In the genomic region with DNA sequence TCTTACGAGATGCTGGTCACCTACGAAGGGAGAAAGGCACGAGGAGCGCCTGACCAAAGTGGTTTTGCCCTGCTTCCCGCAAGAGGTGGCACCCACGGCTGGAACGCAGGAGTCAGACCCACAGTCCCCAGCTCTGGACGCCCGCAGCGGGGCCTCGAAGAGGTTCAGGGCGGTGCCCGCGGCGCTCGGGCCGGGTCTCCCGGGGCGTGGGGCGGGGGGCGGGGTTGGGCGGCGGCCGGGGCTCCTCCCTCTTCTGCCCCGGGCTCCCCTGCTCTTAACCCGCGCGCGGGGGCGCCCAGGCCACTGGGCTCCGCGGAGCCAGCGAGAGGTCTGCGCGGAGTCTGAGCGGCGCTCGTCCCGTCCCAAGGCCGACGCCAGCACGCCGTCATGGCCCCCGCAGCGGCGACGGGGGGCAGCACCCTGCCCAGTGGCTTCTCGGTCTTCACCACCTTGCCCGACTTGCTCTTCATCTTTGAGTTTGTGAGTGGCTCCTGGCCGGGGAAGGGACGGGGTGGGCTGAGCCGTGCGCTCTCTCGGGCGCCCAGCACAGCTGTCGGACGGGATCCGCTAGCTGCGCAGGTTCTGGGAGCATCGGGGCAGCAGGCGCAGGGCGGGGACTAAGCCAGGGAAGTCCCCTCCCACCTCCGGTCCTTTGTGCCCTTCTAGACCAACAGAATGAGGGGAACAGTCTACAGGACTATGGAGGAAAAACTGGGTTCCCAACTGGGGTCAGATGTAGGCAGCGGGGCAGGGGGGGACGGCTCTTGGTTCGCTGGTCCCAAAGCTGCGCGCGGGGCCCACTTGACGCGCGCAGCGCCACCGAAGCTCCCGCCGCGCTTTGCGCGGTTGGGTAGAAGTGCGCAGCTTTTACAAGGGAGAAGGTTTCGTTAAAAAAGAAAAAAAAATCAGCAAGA, we compare ENCODE assay signal across 9 cellular contexts. TPM values are rescaled to one million over a fixed set of nuclear protein-coding genes. Genes with fewer than 3 reads are reported as not detected.
DNase-seq lines count a peak whose midpoint lies in the region; ATAC-seq and TF ChIP-seq lines count a peak whose summit lies in the region.
"Had no signal": no experiment of that assay in that cellular context is flagged by ENCODE, and none has a peak within 500 bp of the region (broad histone marks: within the 10 kb centered on the region; RNA-seq: fewer than 3 reads in every experiment).

MAL (plus strand) TSS at position 303 of the 914 bp plus-strand sequence; CDS start at position 388, 85 bp downstream.

- peak within 1 kb of the TSS; percentile 72 for H2AFZ ChIP-seq in DND-41 (ENCODE audit: low read depth, low read length)
- H2AFZ ChIP-seq in Loucy (ENCODE audit: low read length): peak within 1 kb of the TSS; percentile 57; the same call in 1 of the 2 replicates

- H3K27ac ChIP-seq in DND-41 (ENCODE audit: low read length): peak within 1 kb of the TSS; percentile 80
- H3K27ac ChIP-seq: neutrophil had no signal

- H3K4me1 ChIP-seq in DND-41 (ENCODE audit: insufficient read depth, low read length): peaks cover 72% of the 10 kb centered on the region
- peaks cover 2% of the 10 kb centered on the region for H3K4me1 ChIP-seq in Loucy (ENCODE audit: insufficient read depth, low read length, poor library complexity, severe bottlenecking)

- peak within 1 kb of the TSS; percentile 67 for H3K9ac ChIP-seq in DND-41 (ENCODE audit: low read depth, low read length)
- no peak within 1 kb of the TSS for H3K9ac ChIP-seq in Loucy (ENCODE audit: low read depth, low read length, poor library complexity, severe bottlenecking)

- ATAC-seq in DND-41 (ENCODE audit: insufficient read depth, low read depth): peak; percentile 73
- ATAC-seq in activated T-cell treated with anti-CD3 and anti-CD28 coated beads, Interleukin-2, amount 50 U/mL, for 4 hours: peak; percentile 70 to 71
- peak; percentile 49 to 64 for ATAC-seq in left cardiac atrium
- no peak for ATAC-seq in HG02623 (IDR thresholded peaks at IDR 0.05; ENCODE audit: unreplicated experiment)

- peak within 1 kb of the TSS; percentile 96 for H3K4me3 Mint-ChIP-seq in activated T-cell treated with anti-CD3 and anti-CD28 coated beads, Interleukin-2, amount 50 U/mL, for 4 hours

- no peaks in the 10 kb centered on the region for H3K9me2 ChIP-seq in Loucy (replicated peaks; ENCODE audit: low read depth, low read length)

- TF ChIP-seq CTCF in DND-41 (IDR thresholded peaks at IDR 0.05; ENCODE audit: borderline replicate concordance, extremely low read depth, low read length, poor library complexity, severe bottlenecking): no peak
- no peak for TF ChIP-seq CTCF in Loucy (conservative IDR thresholded peaks at IDR 0.05; ENCODE audit: low read length)

- H3K4me3 ChIP-seq in DND-41 (ENCODE audit: low read depth in 1 of 2, low read length in 2 of 2) (peak within 1 kb of the TSS; percentile 36 to 76; a peak in 3 of 4 replicates), Loucy (ENCODE audit: low read length, poor library complexity, severe bottlenecking) (no peak within 1 kb of the TSS)

- H3K27me3 Mint-ChIP-seq in activated T-cell treated with anti-CD3 and anti-CD28 coated beads, Interleukin-2, amount 50 U/mL, for 4 hours (ENCODE audit: low read depth): peaks cover 8% of the 10 kb centered on the region

- DNase-seq in DND-41 (peak; percentile 82), left cardiac atrium (no peak), retina (peak; percentile 80), NCI-H2029 (lab: John Stamatoyannopoulos, UW) (no peak), mesenteric fat pad (ENCODE audit: low spot score) (no peak)
- DNase-seq in activated T-cell treated with anti-CD3 and anti-CD28 coated beads, Interleukin-2, amount 50 U/mL, for 4 hours: peak; percentile 57

- H3K9me3 Mint-ChIP-seq in activated T-cell treated with anti-CD3 and anti-CD28 coated beads, Interleukin-2, amount 50 U/mL, for 4 hours: no peaks in the 10 kb centered on the region

- no peaks in the 10 kb centered on the region for H3F3A ChIP-seq in Loucy (ENCODE audit: low read depth)

- H3K79me2 ChIP-seq in DND-41 (ENCODE audit: insufficient read depth, low read length): peaks cover 47% of the 10 kb centered on the region
- no peaks in the 10 kb centered on the region for H3K79me2 ChIP-seq in Loucy (ENCODE audit: insufficient read depth, low read length)

- H3K4me2 ChIP-seq in DND-41 (ENCODE audit: insufficient read depth, low read length): peak within 1 kb of the TSS; percentile 76
- H3K4me2 ChIP-seq in Loucy (ENCODE audit: low read depth, low read length, poor library complexity, severe bottlenecking): no peak within 1 kb of the TSS

- no peaks in the 10 kb centered on the region for H3K36me3 ChIP-seq in DND-41 (ENCODE audit: insufficient read depth, low read length)
- H3K36me3 ChIP-seq in Loucy (ENCODE audit: insufficient read depth, low read length): no peaks in the 10 kb centered on the region
- H3K36me3 ChIP-seq: neutrophil had no signal

- no peaks in the 10 kb centered on the region for H3K36me3 Mint-ChIP-seq in activated T-cell treated with anti-CD3 and anti-CD28 coated beads, Interleukin-2, amount 50 U/mL, for 4 hours (ENCODE audit: insufficient read depth)

- H3K27me3 ChIP-seq in DND-41 (ENCODE audit: insufficient read depth, low read length, poor library complexity) (peaks cover 44% of the 10 kb centered on the region), Loucy (ENCODE audit: insufficient read depth, low read length, poor library complexity, severe bottlenecking) (peaks cover 21% of the 10 kb centered on the region)

- H4K20me1 ChIP-seq in DND-41 (ENCODE audit: insufficient read depth, low read length): peaks cover 9% of the 10 kb centered on the region; the same call in 1 of the 2 replicates
- H4K20me1 ChIP-seq in Loucy (ENCODE audit: insufficient read depth, low read length, poor library complexity, severe bottlenecking): no peaks in the 10 kb centered on the region

- peaks cover 73% of the 10 kb centered on the region for H3K4me1 Mint-ChIP-seq in activated T-cell treated with anti-CD3 and anti-CD28 coated beads, Interleukin-2, amount 50 U/mL, for 4 hours (ENCODE audit: low read depth)

- H3K9me3 ChIP-seq in DND-41 (ENCODE audit: insufficient read depth, low read length, severe bottlenecking) (no peaks in the 10 kb centered on the region), Loucy (ENCODE audit: insufficient read depth, low read depth, low read length) (no peaks in the 10 kb centered on the region)
- H3K9me3 ChIP-seq: neutrophil had no signal

- intact Hi-C loops in left cardiac atrium (cut with DNase I): loop anchor here in 1 of 2 donors (2.0 kb wide), 1 partner anchor 53 kb away; no protein-coding TSS in a partner anchor

RNA-seq across cellular contexts. Expression of gene MAL, which starts in this region (rescaled TPM):
- 1 to 10 TPM; 5.6 to 6.1 (median 6.1) TPM for total RNA-seq in activated T-cell treated with anti-CD3 and anti-CD28 coated beads, Interleukin-2, amount 50 U/mL, for 4 hours
- total RNA-seq in left cardiac atrium: 1 to 10 TPM; 5.8 to 7.8 TPM
- total RNA-seq in mesenteric fat pad: not detected

Comparison
In these comparisons a context has a peak if more than half of its experiments do, and no peak if none do; other contexts are left out.
1. DNase-seq: peak in DND-41 (single experiment), activated T-cell treated with anti-CD3 and anti-CD28 coated beads, Interleukin-2, amount 50 U/mL, for 4 hours (single experiment) and retina (single experiment); none in left cardiac atrium (single experiment), NCI-H2029 (single experiment) and mesenteric fat pad (single experiment).